ENCODE assay signal across 12 cellular contexts in the genomic region with DNA sequence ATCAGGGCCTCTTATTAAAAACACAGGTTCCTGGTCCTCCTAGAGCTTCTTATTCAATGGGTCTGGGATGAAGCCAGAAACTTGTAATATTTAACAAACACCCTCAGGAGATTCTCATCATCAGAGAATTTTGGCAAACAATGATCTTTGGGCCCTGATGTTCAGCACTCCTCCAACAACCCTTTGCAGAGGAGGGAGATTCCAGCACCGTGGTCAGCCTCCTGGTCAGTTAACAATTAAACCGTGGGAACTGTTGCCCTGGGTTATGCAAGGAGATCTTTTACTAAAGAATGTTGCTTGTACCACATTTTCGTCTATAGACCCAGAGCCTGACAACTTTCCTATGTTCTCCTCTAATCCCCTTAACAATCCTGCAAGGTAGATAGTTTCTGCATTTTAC.
DNase-seq lines count a peak whose midpoint lies in the region; ATAC-seq and TF ChIP-seq lines count a peak whose summit lies in the region.
"Had no signal": no experiment of that assay in that cellular context is flagged by ENCODE, and none has a peak within 500 bp of the region (broad histone marks: within the 10 kb centered on the region; RNA-seq: fewer than 3 reads in every experiment).

No MANE protein-coding gene starts in this region.

- H3K4me3 ChIP-seq in astrocyte of the spinal cord (ENCODE audit: low read depth, low read length) (no peak overlapping the region), sigmoid colon (no peak overlapping the region)
- H3K4me3 ChIP-seq: cardiac muscle cell had no signal

- in situ Hi-C loops in astrocyte of the spinal cord (cut with HindIII; ENCODE audit: low sequenced_read_pairs): no loop called here

- TF ChIP-seq CTCF in astrocyte of the spinal cord (IDR thresholded peaks at IDR 0.05; ENCODE audit: low read depth, low read length): no peak
- no peak for TF ChIP-seq CTCF in sigmoid colon (IDR thresholded peaks at IDR 0.05)
- TF ChIP-seq CTCF in GM10266 (IDR thresholded peaks at IDR 0.05; ENCODE audit: control insufficient read depth, insufficient read depth, low read depth, missing control alignments): no peak

- H3K4me1 ChIP-seq in sigmoid colon: peaks cover 0 to 10% (median 8%) of the 10 kb centered on the region in 4 donors

- TF ChIP-seq EP300 in sigmoid colon (IDR thresholded peaks at IDR 0.05): no peak

- H3K36me3 ChIP-seq in sigmoid colon: no peaks in the 10 kb centered on the region
- H3K36me3 ChIP-seq: cardiac muscle cell had no signal

- DNase-seq in GM03348 (ENCODE audit: low spot score) (peak; percentile 60), astrocyte of the spinal cord (ENCODE audit: low read depth, low spot score) (peak; percentile 23), iris pigment epithelial cell (ENCODE audit: low read depth) (peak; percentile 44), sigmoid colon (peak; percentile 68), NCI-H1105 (lab: John Stamatoyannopoulos, UW) (no peak), GM10266 (ENCODE audit: extremely low spot score) (no peak), NCI-H1105 treated with DMSO at 0.1 percent for 48 hours (lab: John Stamatoyannopoulos, UW) (no peak)
- DNase-seq: activated CD4-positive, alpha-beta T cell treated with anti-CD3 and anti-CD28 coated beads for 48 hours; Kasumi-1; small intestine had no signal

- no peak overlapping the region for H3K27ac ChIP-seq in sigmoid colon
- H3K27ac ChIP-seq: cardiac muscle cell had no signal

- 56 to 61% methylated on average over 3 of the region's 3 CpGs for WGBS in sigmoid colon, 2 donors

- intact Hi-C loops in sigmoid colon (cut with DNase I): no loop called here

- H3K9me3 ChIP-seq in sigmoid colon: no peaks in the 10 kb centered on the region

- TF ChIP-seq POLR2A in sigmoid colon (IDR thresholded peaks at IDR 0.05): no peak

- no peak for ATAC-seq in HG03139 (IDR thresholded peaks at IDR 0.05; ENCODE audit: unreplicated experiment)

- H3K27me3 ChIP-seq in sigmoid colon: no peaks in the 10 kb centered on the region
- H3K27me3 ChIP-seq: cardiac muscle cell had no signal

Comparison
In these comparisons a context has a peak if more than half of its experiments do, and no peak if none do; other contexts are left out.
1. DNase-seq: peak in GM03348 (single experiment), astrocyte of the spinal cord (single experiment), iris pigment epithelial cell (single experiment) and sigmoid colon (single experiment); none in NCI-H1105 (single experiment), GM10266 (single experiment) and NCI-H1105 treated with DMSO at 0.1 percent for 48 hours (single experiment).